2 cellular contexts compared by ENCODE assay signal in the genomic region with DNA sequence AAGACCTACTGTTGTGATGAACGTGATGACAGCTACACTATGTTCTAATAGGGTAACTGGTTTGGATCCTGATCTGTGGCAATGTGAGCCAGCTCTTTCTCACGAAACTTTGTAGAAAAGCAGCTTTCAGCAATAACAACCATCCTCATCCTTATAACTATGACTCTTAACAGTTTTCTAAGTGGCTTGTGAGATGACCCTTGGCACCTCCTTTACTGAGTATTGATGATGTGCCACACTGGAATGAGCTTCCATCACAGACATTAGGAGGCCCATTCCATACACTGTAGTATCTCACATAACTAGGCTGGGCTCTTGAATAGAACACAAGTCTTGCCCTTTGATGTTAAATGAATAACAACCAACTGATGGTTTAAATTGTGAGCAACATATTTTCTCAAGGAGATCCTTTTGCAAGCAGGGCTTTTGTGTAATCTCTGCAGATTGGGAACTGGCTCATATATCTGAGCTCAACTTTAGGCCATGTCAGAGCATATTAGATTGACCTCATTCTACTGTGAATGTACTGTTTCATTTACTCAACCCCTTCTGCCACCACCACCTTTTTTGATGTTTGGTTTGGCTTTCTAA.
TF ChIP-seq lines count a peak whose summit lies in the region.

No MANE protein-coding gene starts in this region.

TF ChIP-seq in HEK293, 187 proteins besides CTCF, POLR2A, EP300 and RAD21:
- TF ChIP-seq, protein P1, sequence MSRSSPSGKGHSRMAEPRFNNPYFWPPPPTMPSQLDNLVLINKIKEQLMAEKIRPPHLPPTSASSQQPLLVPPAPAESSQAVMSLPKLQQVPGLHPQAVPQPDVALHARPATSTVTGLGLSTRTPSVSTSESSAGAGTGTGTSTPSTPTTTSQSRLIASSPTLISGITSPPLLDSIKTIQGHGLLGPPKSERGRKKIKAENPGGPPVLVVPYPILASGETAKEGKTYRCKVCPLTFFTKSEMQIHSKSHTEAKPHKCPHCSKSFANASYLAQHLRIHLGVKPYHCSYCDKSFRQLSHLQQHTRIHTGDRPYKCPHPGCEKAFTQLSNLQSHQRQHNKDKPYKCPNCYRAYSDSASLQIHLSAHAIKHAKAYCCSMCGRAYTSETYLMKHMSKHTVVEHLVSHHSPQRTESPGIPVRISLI (tag by site-specific recombination; IDR thresholded peaks at IDR 0.05), result no peak
- TF ChIP-seq ZNF664 (tag by site-specific recombination; IDR thresholded peaks at IDR 0.05), result peak; percentile 97
- TF ChIP-seq, protein P2, sequence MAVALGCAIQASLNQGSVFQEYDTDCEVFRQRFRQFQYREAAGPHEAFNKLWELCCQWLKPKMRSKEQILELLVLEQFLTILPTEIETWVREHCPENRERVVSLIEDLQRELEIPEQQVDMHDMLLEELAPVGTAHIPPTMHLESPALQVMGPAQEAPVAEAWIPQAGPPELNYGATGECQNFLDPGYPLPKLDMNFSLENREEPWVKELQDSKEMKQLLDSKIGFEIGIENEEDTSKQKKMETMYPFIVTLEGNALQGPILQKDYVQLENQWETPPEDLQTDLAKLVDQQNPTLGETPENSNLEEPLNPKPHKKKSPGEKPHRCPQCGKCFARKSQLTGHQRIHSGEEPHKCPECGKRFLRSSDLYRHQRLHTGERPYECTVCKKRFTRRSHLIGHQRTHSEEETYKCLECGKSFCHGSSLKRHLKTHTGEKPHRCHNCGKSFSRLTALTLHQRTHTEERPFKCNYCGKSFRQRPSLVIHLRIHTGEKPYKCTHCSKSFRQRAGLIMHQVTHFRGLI (tag by site-specific recombination; IDR thresholded peaks at IDR 0.05), result no peak

TF ChIP-seq in H1, 55 proteins besides CTCF, POLR2A, EP300 and RAD21:
- TF ChIP-seq, protein P3, sequence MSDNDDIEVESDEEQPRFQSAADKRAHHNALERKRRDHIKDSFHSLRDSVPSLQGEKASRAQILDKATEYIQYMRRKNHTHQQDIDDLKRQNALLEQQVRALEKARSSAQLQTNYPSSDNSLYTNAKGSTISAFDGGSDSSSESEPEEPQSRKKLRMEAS (IDR thresholded peaks at IDR 0.05), result no peak
- TF ChIP-seq ZNF274 (IDR thresholded peaks at IDR 0.05; ENCODE audit: borderline replicate concordance, extremely low read depth, low read length), result no peak
- no peak for TF ChIP-seq EZH2 (IDR thresholded peaks at IDR 0.05; ENCODE audit: low read depth, low read length, severe bottlenecking)
- TF ChIP-seq NANOG (IDR thresholded peaks at IDR 0.05; ENCODE audit: insufficient read depth, low read depth, low read length, poor library complexity, severe bottlenecking), result no peak
- TF ChIP-seq, protein P4, sequence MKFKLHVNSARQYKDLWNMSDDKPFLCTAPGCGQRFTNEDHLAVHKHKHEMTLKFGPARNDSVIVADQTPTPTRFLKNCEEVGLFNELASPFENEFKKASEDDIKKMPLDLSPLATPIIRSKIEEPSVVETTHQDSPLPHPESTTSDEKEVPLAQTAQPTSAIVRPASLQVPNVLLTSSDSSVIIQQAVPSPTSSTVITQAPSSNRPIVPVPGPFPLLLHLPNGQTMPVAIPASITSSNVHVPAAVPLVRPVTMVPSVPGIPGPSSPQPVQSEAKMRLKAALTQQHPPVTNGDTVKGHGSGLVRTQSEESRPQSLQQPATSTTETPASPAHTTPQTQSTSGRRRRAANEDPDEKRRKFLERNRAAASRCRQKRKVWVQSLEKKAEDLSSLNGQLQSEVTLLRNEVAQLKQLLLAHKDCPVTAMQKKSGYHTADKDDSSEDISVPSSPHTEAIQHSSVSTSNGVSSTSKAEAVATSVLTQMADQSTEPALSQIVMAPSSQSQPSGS (IDR thresholded peaks at IDR 0.05; ENCODE audit: low read length), result no peak
- no peak for TF ChIP-seq SIN3A (conservative IDR thresholded peaks at IDR 0.05 in 1 of 2, IDR thresholded peaks at IDR 0.05 in 1 of 2; ENCODE audit: low read depth in 1 of 2, low read length in 2 of 2)
- no peak for TF ChIP-seq SIX5 (IDR thresholded peaks at IDR 0.05; ENCODE audit: low read depth, low read length)
- no peak for TF ChIP-seq JUND (IDR thresholded peaks at IDR 0.05; ENCODE audit: low read length)
- no peak for TF ChIP-seq CBX8 (IDR thresholded peaks at IDR 0.05; ENCODE audit: borderline replicate concordance, low read depth, low read length)
